ENCODE assay signal across 16 cellular contexts in genomic region chr2:99827296-99827999, GRCh38.
DNase-seq lines count a peak whose midpoint lies in the region; ATAC-seq and TF ChIP-seq lines count a peak whose summit lies in the region.
"Had no signal": no experiment of that assay in that cellular context is flagged by ENCODE, and none has a peak within 500 bp of the region (broad histone marks: within the 10 kb centered on the region; RNA-seq: fewer than 3 reads in every experiment).

No MANE protein-coding gene starts in this region.

- no peaks in the 10 kb centered on the region for H3K9me3 Mint-ChIP-seq in activated CD4-positive, alpha-beta T cell treated with anti-CD3 and anti-CD28 coated beads for 36 hours (ENCODE audit: low read depth)
- H3K9me3 Mint-ChIP-seq in activated B cell treated with CpG ODN at 0.5 μM for 24 hours, result peaks cover 5% of the 10 kb centered on the region
- H3K9me3 Mint-ChIP-seq: activated CD4-positive, alpha-beta T cell treated with anti-CD3 and anti-CD28 coated beads, Interleukin-2, amount 10 ng/mL, durations not matched to agents 24 days and 14 days; T-helper 1 cell treated with Interleukin-12 subunit alpha and Interleukin-12 subunit beta and Interleukin-4 antibody, amounts not matched to agents 30 μg/mL and 1 μg/mL, for 36 hours had no signal

- H3K4me1 Mint-ChIP-seq in activated CD4-positive, alpha-beta T cell treated with anti-CD3 and anti-CD28 coated beads for 36 hours, result peaks cover 16% of the 10 kb centered on the region
- H3K4me1 Mint-ChIP-seq in activated B cell treated with CpG ODN at 0.5 μM for 24 hours, result peaks cover 33% of the 10 kb centered on the region

- POLR2A ChIA-PET in activated CD4-positive, alpha-beta T cell treated with anti-CD3 and anti-CD28 coated beads for 36 hours (lab: Charles Lee), result no interaction called here
- POLR2A ChIA-PET in activated B cell treated with CpG ODN at 0.5 μM for 24 hours (lab: Charles Lee), result interaction anchor here (0.5 to 1.1 kb wide), 2 partner anchors 13 to 54 kb away, joined by 3 to 11 read pairs; no protein-coding TSS in a partner anchor

- no peak for TF ChIP-seq CTCF in activated B cell treated with CpG ODN at 0.5 μM for 24 hours (IDR thresholded peaks at IDR 0.05)

- ATAC-seq in activated CD4-positive, alpha-beta T cell treated with anti-CD3 and anti-CD28 coated beads for 36 hours, result peak; percentile 16
- peak; percentile 61 for ATAC-seq in activated B cell treated with CpG ODN at 0.5 μM for 24 hours (ENCODE audit: low read depth)
- no peak for ATAC-seq in HG03460 (IDR thresholded peaks at IDR 0.05; ENCODE audit: unreplicated experiment)
- ATAC-seq in HG02623 (IDR thresholded peaks at IDR 0.05; ENCODE audit: unreplicated experiment), result no peak
- ATAC-seq: Panc1 had no signal

- peak overlapping the region; percentile 33 for H3K27ac Mint-ChIP-seq in activated CD4-positive, alpha-beta T cell treated with anti-CD3 and anti-CD28 coated beads for 36 hours
- H3K27ac Mint-ChIP-seq in activated B cell treated with CpG ODN at 0.5 μM for 24 hours, result peak overlapping the region; percentile 71
- H3K27ac Mint-ChIP-seq: activated CD4-positive, alpha-beta T cell treated with anti-CD3 and anti-CD28 coated beads, Interleukin-2, amount 10 ng/mL, durations not matched to agents 24 days and 14 days; T-helper 1 cell treated with Interleukin-12 subunit alpha and Interleukin-12 subunit beta and Interleukin-4 antibody, amounts not matched to agents 30 μg/mL and 1 μg/mL, for 36 hours had no signal

- H3K4me3 Mint-ChIP-seq in activated CD4-positive, alpha-beta T cell treated with anti-CD3 and anti-CD28 coated beads for 36 hours, result no peak overlapping the region
- peak overlapping the region; percentile 29 for H3K4me3 Mint-ChIP-seq in activated B cell treated with CpG ODN at 0.5 μM for 24 hours
- H3K4me3 Mint-ChIP-seq: activated CD4-positive, alpha-beta T cell treated with anti-CD3 and anti-CD28 coated beads, Interleukin-2, amount 10 ng/mL, durations not matched to agents 24 days and 14 days; neural crest cell; T-helper 1 cell treated with Interleukin-12 subunit alpha and Interleukin-12 subunit beta and Interleukin-4 antibody, amounts not matched to agents 30 μg/mL and 1 μg/mL, for 36 hours had no signal

- H3K27me3 Mint-ChIP-seq in activated CD4-positive, alpha-beta T cell treated with anti-CD3 and anti-CD28 coated beads for 36 hours, result no peaks in the 10 kb centered on the region
- no peaks in the 10 kb centered on the region for H3K27me3 Mint-ChIP-seq in activated B cell treated with CpG ODN at 0.5 μM for 24 hours
- H3K27me3 Mint-ChIP-seq: activated CD4-positive, alpha-beta T cell treated with anti-CD3 and anti-CD28 coated beads, Interleukin-2, amount 10 ng/mL, durations not matched to agents 24 days and 14 days had no signal

- no peaks in the 10 kb centered on the region for H3K36me3 Mint-ChIP-seq in activated CD4-positive, alpha-beta T cell treated with anti-CD3 and anti-CD28 coated beads for 36 hours (ENCODE audit: low read depth)
- peaks cover 88% of the 10 kb centered on the region for H3K36me3 Mint-ChIP-seq in activated B cell treated with CpG ODN at 0.5 μM for 24 hours (ENCODE audit: low read depth)

- intact Hi-C loops in activated CD4-positive, alpha-beta T cell treated with anti-CD3 and anti-CD28 coated beads for 36 hours (cut with DNase I, micrococcal nuclease), result no loop called here
- intact Hi-C loops in activated B cell treated with CpG ODN at 0.5 μM for 24 hours (cut with micrococcal nuclease), result no loop called here

- CTCF ChIA-PET in activated CD4-positive, alpha-beta T cell treated with anti-CD3 and anti-CD28 coated beads for 36 hours (lab: Charles Lee), result no interaction called here
- CTCF ChIA-PET in activated B cell treated with CpG ODN at 0.5 μM for 24 hours (lab: Charles Lee), result interaction anchor here (0.6 to 1.1 kb wide), 2 partner anchors 8 to 11 kb away, joined by 3 read pairs; no protein-coding TSS in a partner anchor

- DNase-seq in activated CD4-positive, alpha-beta T cell treated with anti-CD3 and anti-CD28 coated beads for 36 hours, result no peak
- no peak for DNase-seq in activated CD4-positive, alpha-beta T cell treated with anti-CD3 and anti-CD28 coated beads for 1 hour
- DNase-seq in MV-4-11 (lab: John Stamatoyannopoulos, UW), result peak; percentile 98
- DNase-seq in activated B cell treated with CpG ODN at 0.5 μM for 24 hours, result no peak
- DNase-seq in putamen (ENCODE audit: low spot score), result peak; percentile 8
- no peak for DNase-seq in ureter (ENCODE audit: low spot score)
- DNase-seq: activated CD4-positive, alpha-beta T cell treated with anti-CD3 and anti-CD28 coated beads, Interleukin-2, amount 10 ng/mL, durations not matched to agents 24 days and 14 days; aorta; GF-D8; MM.1S; stomach had no signal

Comparison
In these comparisons a context has a peak if more than half of its experiments do, and no peak if none do; other contexts are left out.
1. ATAC-seq: peak in activated CD4-positive, alpha-beta T cell treated with anti-CD3 and anti-CD28 coated beads for 36 hours (single experiment) and activated B cell treated with CpG ODN at 0.5 μM for 24 hours (single experiment); none in HG03460 (single experiment) and HG02623 (single experiment).
2. DNase-seq: peak in MV-4-11 (single experiment) and putamen (single experiment); none in activated CD4-positive, alpha-beta T cell treated with anti-CD3 and anti-CD28 coated beads for 36 hours (single experiment), activated CD4-positive, alpha-beta T cell treated with anti-CD3 and anti-CD28 coated beads for 1 hour (single experiment), activated B cell treated with CpG ODN at 0.5 μM for 24 hours (single experiment) and ureter (single experiment).